In the genomic region with DNA sequence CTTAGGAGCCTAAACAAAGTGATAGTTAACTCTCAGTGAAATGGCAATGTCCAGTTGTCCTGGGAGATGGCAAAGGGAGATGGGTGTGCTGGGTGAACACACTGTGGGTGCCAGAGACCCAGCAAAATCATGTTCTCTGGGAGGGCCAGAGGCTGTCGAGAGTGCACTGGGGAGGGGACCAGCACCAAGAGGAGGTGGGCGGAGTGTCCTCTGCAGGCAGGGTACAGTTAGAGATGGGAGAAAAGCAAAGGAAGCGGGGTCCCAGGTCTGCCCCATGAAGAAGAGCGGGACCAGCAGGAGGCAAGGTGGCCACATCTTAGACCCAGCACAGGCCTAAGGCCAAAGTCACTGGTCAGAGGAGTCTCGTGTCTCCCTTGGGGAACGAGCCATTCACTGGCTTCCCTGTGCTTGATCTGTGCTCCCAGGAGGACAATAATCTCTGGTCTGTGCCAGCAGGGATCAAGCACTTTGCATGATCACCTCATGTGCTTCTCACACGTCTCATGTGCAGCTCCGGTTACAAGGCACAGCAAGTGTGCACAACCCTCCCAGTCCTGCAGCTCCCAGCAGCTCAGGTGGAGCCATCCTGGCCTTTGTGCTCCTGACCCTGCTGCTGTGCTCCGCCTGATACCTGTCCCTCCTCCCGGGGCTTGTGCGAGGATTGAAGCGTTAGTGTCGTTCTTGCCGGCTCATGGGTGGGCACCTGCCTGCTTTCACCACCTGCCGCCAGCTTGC, we compare ENCODE assay signal across 19 cellular contexts.
DNase-seq lines count a peak whose midpoint lies in the region; ATAC-seq and TF ChIP-seq lines count a peak whose summit lies in the region.
"Had no signal": no experiment of that assay in that cellular context is flagged by ENCODE, and none has a peak within 500 bp of the region (broad histone marks: within the 10 kb centered on the region; RNA-seq: fewer than 3 reads in every experiment).

No MANE protein-coding gene starts in this region.

- WGBS in psoas muscle, 3 donors: 70 to 80% (median 71%) methylated on average over 15 of the region's 15 CpGs

- H3K4me3 ChIP-seq in RWPE2 (ENCODE audit: severe bottlenecking): no peak overlapping the region
- no peak overlapping the region for H3K4me3 ChIP-seq in psoas muscle
- H3K4me3 ChIP-seq in dorsolateral prefrontal cortex: no peak overlapping the region
- H3K4me3 ChIP-seq: esophagus muscularis mucosa, gastroesophageal sphincter, SJCRH30 had no signal

- peak; percentile 19 for DNase-seq in NCI-H82 (lab: John Stamatoyannopoulos, UW)
- no peak for DNase-seq in NCI-H82 treated with DMSO at 0.1 percent for 48 hours (lab: John Stamatoyannopoulos, UW; ENCODE audit: unreplicated experiment)
- DNase-seq in RWPE2 (ENCODE audit: low spot score): peak; percentile 45
- DNase-seq in iPS-NIHi11 (ENCODE audit: low spot score): peak; percentile 1
- DNase-seq in psoas muscle: peak; percentile 9 to 32
- no peak for DNase-seq in dorsolateral prefrontal cortex
- DNase-seq in dedifferentiated amniotic fluid mesenchymal stem cell (ENCODE audit: extremely low spot score): no peak
- no peak for DNase-seq in NCI-H2107 treated with DMSO at 0.1 percent for 48 hours (lab: John Stamatoyannopoulos, UW; ENCODE audit: unreplicated experiment)
- DNase-seq: central memory CD4-positive, alpha-beta T cell; effector memory CD4-positive, alpha-beta T cell; HCEC 1CT; NCI-H2081 treated with DMSO at 0.1 percent for 48 hours; retina; SJCRH30; T-helper 2 cell had no signal

- ATAC-seq in RWPE2 (ENCODE audit: low read depth) (no peak), psoas muscle (no peak)
- ATAC-seq: gastroesophageal sphincter had no signal

- no peaks in the 10 kb centered on the region for H3K27me3 ChIP-seq in RWPE2 (ENCODE audit: insufficient read depth, poor library complexity, severe bottlenecking)
- peaks cover 0 to 39% (median 10%) of the 10 kb centered on the region in 3 donors for H3K27me3 ChIP-seq in psoas muscle (ENCODE audit: insufficient read depth in 3 of 3, low read length in 2 of 3)
- H3K27me3 ChIP-seq in dorsolateral prefrontal cortex: peaks cover 0 to 18% (median 4%) of the 10 kb centered on the region in 45 donors
- H3K27me3 ChIP-seq: SJCRH30 had no signal

- H3K36me3 ChIP-seq in RWPE2 (ENCODE audit: low read depth): no peaks in the 10 kb centered on the region
- no peaks in the 10 kb centered on the region for H3K36me3 ChIP-seq in psoas muscle (ENCODE audit: insufficient read depth in 1 of 2, low read depth in 1 of 2)
- H3K36me3 ChIP-seq: esophagus muscularis mucosa, gastroesophageal sphincter, neutrophil, SJCRH30 had no signal

- no peaks in the 10 kb centered on the region for H3K9me3 ChIP-seq in RWPE2 (ENCODE audit: severe bottlenecking)
- no peaks in the 10 kb centered on the region for H3K9me3 ChIP-seq in psoas muscle
- H3K9me3 ChIP-seq: neutrophil, SJCRH30 had no signal

- intact Hi-C loops in psoas muscle (cut with DNase I): no loop called here
- intact Hi-C loops in dorsolateral prefrontal cortex (cut with DNase I): no loop called here

- no peak for TF ChIP-seq CTCF in RWPE2 (IDR thresholded peaks at IDR 0.05; ENCODE audit: poor library complexity, severe bottlenecking)
- no peak for TF ChIP-seq CTCF in psoas muscle (IDR thresholded peaks at IDR 0.05)
- no peak for TF ChIP-seq CTCF in dorsolateral prefrontal cortex (IDR thresholded peaks at IDR 0.05 in 54 of 56, conservative IDR thresholded peaks at IDR 0.05 in 2 of 56; ENCODE audit: low read depth in 1 of 56, partially characterized antibody in 56 of 56)

- H3K4me1 ChIP-seq in RWPE2 (ENCODE audit: insufficient read depth, poor library complexity, severe bottlenecking) (no peaks in the 10 kb centered on the region), psoas muscle (no peaks in the 10 kb centered on the region)
- H3K4me1 ChIP-seq: SJCRH30 had no signal

- no peak overlapping the region for H3K27ac ChIP-seq in RWPE2 (ENCODE audit: poor library complexity, severe bottlenecking)
- no peak overlapping the region for H3K27ac ChIP-seq in psoas muscle
- no peak overlapping the region for H3K27ac ChIP-seq in dorsolateral prefrontal cortex
- H3K27ac ChIP-seq: esophagus muscularis mucosa, gastroesophageal sphincter, neutrophil, SJCRH30, VCaP had no signal

Comparison
In these comparisons a context has a peak if more than half of its experiments do, and no peak if none do; other contexts are left out.
1. DNase-seq: peak in NCI-H82 (single experiment), RWPE2 (single experiment), iPS-NIHi11 (single experiment) and psoas muscle (2 of 2); none in NCI-H82 treated with DMSO at 0.1 percent for 48 hours (single experiment), dorsolateral prefrontal cortex (0 of 10), dedifferentiated amniotic fluid mesenchymal stem cell (single experiment) and NCI-H2107 treated with DMSO at 0.1 percent for 48 hours (single experiment).